ENCODE assay signal across 8 cellular contexts in genomic region chr3:71581451-71581980, GRCh38. TPM values are rescaled to one million over a fixed set of nuclear protein-coding genes. Genes with fewer than 3 reads are reported as not detected.
DNase-seq lines count a peak whose midpoint lies in the region; ATAC-seq and TF ChIP-seq lines count a peak whose summit lies in the region.

No MANE protein-coding gene starts in this region.

- no peaks in the 10 kb centered on the region for H3K36me3 ChIP-seq in KMS-11 (ENCODE audit: insufficient read depth)
- H3K36me3 ChIP-seq in tibial nerve = no peaks in the 10 kb centered on the region

- H3K4me1 ChIP-seq in KMS-11 (ENCODE audit: low read depth, poor library complexity, severe bottlenecking) (peaks cover 8% of the 10 kb centered on the region), tibial nerve (peaks cover 0 to 52% (median 6%) of the 10 kb centered on the region in 4 donors)

- H3K27me3 Mint-ChIP-seq in activated T-cell treated with anti-CD3 and anti-CD28 coated beads, Interleukin-2, amount 50 U/mL, for 72 hours (ENCODE audit: low read depth) = no peaks in the 10 kb centered on the region
- peaks cover 19% of the 10 kb centered on the region for H3K27me3 Mint-ChIP-seq in nephron (ENCODE audit: low read depth)

- H3K4me2 ChIP-seq in KMS-11 = peak overlapping the region; percentile 33; the same call in 1 of the 2 replicates

- H3K4me1 Mint-ChIP-seq in activated T-cell treated with anti-CD3 and anti-CD28 coated beads, Interleukin-2, amount 50 U/mL, for 72 hours (ENCODE audit: low read depth) = peaks cover 63% of the 10 kb centered on the region
- peaks cover 55% of the 10 kb centered on the region for H3K4me1 Mint-ChIP-seq in nephron

- no peak for TF ChIP-seq EP300 in tibial nerve (IDR thresholded peaks at IDR 0.05)

- H2AFZ ChIP-seq in KMS-11 (ENCODE audit: low read depth) = no peak overlapping the region

- H3K9me3 Mint-ChIP-seq in activated T-cell treated with anti-CD3 and anti-CD28 coated beads, Interleukin-2, amount 50 U/mL, for 72 hours = no peaks in the 10 kb centered on the region
- H3K9me3 Mint-ChIP-seq in nephron = no peaks in the 10 kb centered on the region

- DNase-seq in AG10803 (ENCODE audit: low read depth) (peak; percentile 36), fibroblast of pulmonary artery (ENCODE audit: low read depth) (no peak), tibial nerve (ENCODE audit: low spot score in 2 of 2) (peak in 1 of 2 donors; percentile 19)
- DNase-seq in activated T-cell treated with anti-CD3 and anti-CD28 coated beads, Interleukin-2, amount 50 U/mL, for 72 hours = peak; percentile 51 to 59
- DNase-seq in effector CD8-positive, alpha-beta T cell (lab: John Stamatoyannopoulos, UW) = no peak

- H3K9me3 ChIP-seq in tibial nerve = no peaks in the 10 kb centered on the region

- no peak overlapping the region; the same call in 1 of the 2 replicates for H3K9ac ChIP-seq in KMS-11

- H3K27ac ChIP-seq in KMS-11 (no peak overlapping the region), tibial nerve (peak overlapping the region; percentile 93 to 99 (median 97))

- H3K79me2 ChIP-seq in KMS-11 (ENCODE audit: insufficient read depth, low read depth) = no peaks in the 10 kb centered on the region

- TF ChIP-seq CTCF in AG10803 (conservative IDR thresholded peaks at IDR 0.05; ENCODE audit: low read length) (no peak), KMS-11 (conservative IDR thresholded peaks at IDR 0.05; ENCODE audit: low read depth, low read length) (no peak), fibroblast of pulmonary artery (IDR thresholded peaks at IDR 0.05; ENCODE audit: low read length, missing control alignments) (no peak), nephron (IDR thresholded peaks at IDR 0.05; ENCODE audit: unreplicated experiment in 3 of 3) (no peak), tibial nerve (IDR thresholded peaks at IDR 0.05) (no peak)

- H3K36me3 Mint-ChIP-seq in activated T-cell treated with anti-CD3 and anti-CD28 coated beads, Interleukin-2, amount 50 U/mL, for 72 hours (ENCODE audit: insufficient read depth in 2 of 2) = peaks cover 8 to 11% of the 10 kb centered on the region in 2 donors
- H3K36me3 Mint-ChIP-seq in nephron (ENCODE audit: low read depth) = no peaks in the 10 kb centered on the region

- peak overlapping the region; percentile 88 for H3K4me3 ChIP-seq in AG10803 (ENCODE audit: low read length)
- no peak overlapping the region for H3K4me3 ChIP-seq in KMS-11 (IDR thresholded peaks at IDR 0.05; ENCODE audit: insufficient read depth, low read depth, low read length)
- peak overlapping the region; percentile 72 for H3K4me3 ChIP-seq in fibroblast of pulmonary artery (replicated peaks; ENCODE audit: low read depth, low read length)
- H3K4me3 ChIP-seq in tibial nerve = peak overlapping the region; percentile 77 to 91 (median 84)

- H3K27me3 ChIP-seq in KMS-11 (ENCODE audit: insufficient read depth, low read depth) (no peaks in the 10 kb centered on the region), tibial nerve (no peaks in the 10 kb centered on the region)

- 0 to 2% methylated on average over 31 to 51 of the region's 51 CpGs for WGBS in tibial nerve, 2 donors

- ATAC-seq in activated T-cell treated with anti-CD3 and anti-CD28 coated beads, Interleukin-2, amount 50 U/mL, for 72 hours (replicated peaks in 1 of 2) = peak; percentile 40 to 43
- ATAC-seq in HG03039 (IDR thresholded peaks at IDR 0.05; ENCODE audit: unreplicated experiment) = no peak

- H3K4me3 Mint-ChIP-seq in activated T-cell treated with anti-CD3 and anti-CD28 coated beads, Interleukin-2, amount 50 U/mL, for 72 hours = peak overlapping the region; percentile 87 to 94
- H3K4me3 Mint-ChIP-seq in nephron = peak overlapping the region; percentile 97

- TF ChIP-seq POLR2A in tibial nerve (IDR thresholded peaks at IDR 0.05) = peak in 1 of 2 donors; percentile 11

- H3K27ac Mint-ChIP-seq in activated T-cell treated with anti-CD3 and anti-CD28 coated beads, Interleukin-2, amount 50 U/mL, for 72 hours = peak overlapping the region; percentile 97
- peak overlapping the region; percentile 70 to 99 (median 96) for H3K27ac Mint-ChIP-seq in nephron

- no peaks in the 10 kb centered on the region for H4K20me1 ChIP-seq in KMS-11 (ENCODE audit: insufficient read depth)

RNA-seq across cellular contexts. Expression of gene FOXP1, which starts 2.0 kb away (rescaled TPM):
- 100 to 1,000 TPM; 124 to 156 TPM for total RNA-seq in activated T-cell treated with anti-CD3 and anti-CD28 coated beads, Interleukin-2, amount 50 U/mL, for 72 hours
- total RNA-seq in tibial nerve = 100 to 1,000 TPM in 1 of 4 donors, 10 to 100 TPM in 3; 86.4 to 107 (median 93.8) TPM

Comparison
In these comparisons a context has a peak if more than half of its experiments do, and no peak if none do; other contexts are left out.
1. DNase-seq: peak in AG10803 (single experiment) and activated T-cell treated with anti-CD3 and anti-CD28 coated beads, Interleukin-2, amount 50 U/mL, for 72 hours (2 of 2); none in fibroblast of pulmonary artery (single experiment) and effector CD8-positive, alpha-beta T cell (single experiment).